Comparison of ENCODE assay signal across 6 cellular contexts in genomic region chr9:88113156-88114130, GRCh38. TPM values are rescaled to one million over a fixed set of nuclear protein-coding genes. Genes with fewer than 3 reads are reported as not detected.
"Had no signal": no experiment of that assay in that cellular context is flagged by ENCODE, and none has a peak within 500 bp of the region (broad histone marks: within the 10 kb centered on the region; RNA-seq: fewer than 3 reads in every experiment).

No MANE protein-coding gene starts in this region.

RNA-seq across cellular contexts. Expression of gene SPATA31C2, which starts 24.8 kb away (rescaled TPM):
- total RNA-seq: activated B cell treated with CpG ODN at 0.5 μM for 24 hours; activated CD8-positive, alpha-beta memory T cell treated with anti-CD3 and anti-CD28 coated beads, Interleukin-2, amount 10 ng/mL, durations not matched to agents 7 days and 5 days; astrocyte; cardiac muscle cell; Right ventricle myocardium inferior; T-cell had no signal
